Comparison of ENCODE assay signal across 16 cellular contexts in genomic region chr2:171482877-171483276, GRCh38. TPM values are rescaled to one million over a fixed set of nuclear protein-coding genes. Genes with fewer than 3 reads are reported as not detected.
A peak's percentile ranks its signal among the peaks of the same experiment; 100 is the strongest.
DNase-seq lines count a peak whose midpoint lies in the region; FAIRE-seq and TF ChIP-seq lines count a peak whose summit lies in the region.
"Had no signal": no experiment of that assay in that cellular context is flagged by ENCODE, and none has a peak within 500 bp of the region (broad histone marks: within the 10 kb centered on the region; RNA-seq: fewer than 3 reads in every experiment).

No MANE protein-coding gene starts in this region.

- peak; percentile 76 for FAIRE-seq in GM12892 (lab: Jason Lieb, UNC)
- FAIRE-seq: endometrium, H54 had no signal

- DNase-seq in GM12892 (ENCODE audit: insufficient read length) (no peak), astrocyte of the hippocampus (ENCODE audit: low read depth, low spot score) (peak; percentile 1), iPS-NIHi7 (ENCODE audit: extremely low spot score) (peak; percentile 18), skeletal muscle cell (ENCODE audit: low read depth) (peak; percentile 36), LoVo (ENCODE audit: low spot score) (no peak), NCI-H510A treated with DMSO at 0.1 percent for 48 hours (lab: John Stamatoyannopoulos, UW) (no peak), GM10248 (ENCODE audit: extremely low spot score) (no peak)
- DNase-seq: activated CD4-positive, alpha-beta memory T cell treated with anti-CD3 and anti-CD28 coated beads for 36 hours; activated T-cell treated with anti-CD3 and anti-CD28 coated beads, Interleukin-2, amount 50 U/mL, for 72 hours; central memory CD4-positive, alpha-beta T cell; NCI-H774; nephron progenitor cell; Peyer's patch had no signal

- no peak for TF ChIP-seq POLR2A in GM12892 (IDR thresholded peaks at IDR 0.05; ENCODE audit: low read depth, low read length)

- TF ChIP-seq CTCF in GM10248 (IDR thresholded peaks at IDR 0.05; ENCODE audit: control extremely low read depth, extremely low read depth, low read depth, missing control alignments), result no peak

- POLR2A ChIA-PET in GM10248 (lab: Yijun Ruan, JAX), result no interaction called here

- no peak overlapping the region for H3K4me3 ChIP-seq in skeletal muscle cell (ENCODE audit: low read depth, low read length)
- H3K4me3 ChIP-seq: Peyer's patch, right atrium auricular region had no signal

- CTCF ChIA-PET in GM10248 (lab: Yijun Ruan, JAX), result interaction anchor here (1.0 to 1.6 kb wide), 5 partner anchors 10 to 311 kb away, joined by 3 to 5 read pairs (median 4); no protein-coding TSS in a partner anchor

RNA-seq across cellular contexts. Expression of gene CYBRD1, which starts 39.4 kb away (rescaled TPM):
- polyA plus RNA-seq in GM12892 (2012; ENCODE audit: missing spikeins), result 33.9 TPM

RNA-seq across cellular contexts. Expression of gene DCAF17, which starts 48.9 kb away (rescaled TPM):
- 15.8 TPM for polyA plus RNA-seq in GM12892 (2012; ENCODE audit: missing spikeins)

RNA-seq across cellular contexts. Expression of gene METTL8, which starts 49.1 kb away (rescaled TPM):
- 48.8 TPM for polyA plus RNA-seq in GM12892 (2012; ENCODE audit: missing spikeins)

Comparison
In these comparisons a context has a peak if more than half of its experiments do, and no peak if none do; other contexts are left out.
1. DNase-seq: peak in astrocyte of the hippocampus (single experiment), iPS-NIHi7 (single experiment) and skeletal muscle cell (single experiment); none in GM12892 (single experiment), LoVo (single experiment), NCI-H510A treated with DMSO at 0.1 percent for 48 hours (single experiment) and GM10248 (single experiment).